Comparison of ENCODE assay signal across 22 cellular contexts in genomic region chr10:519055-519715, GRCh38.
"Had no signal": no experiment of that assay in that cellular context is flagged by ENCODE, and none has a peak within 500 bp of the region (broad histone marks: within the 10 kb centered on the region; RNA-seq: fewer than 3 reads in every experiment).

No MANE protein-coding gene starts in this region.

- H3K4me3 Mint-ChIP-seq: activated B cell treated with CpG ODN at 0.5 μM for 24 hours; activated CD4-positive, alpha-beta memory T cell treated with anti-CD3 and anti-CD28 coated beads, Interleukin-2, amount 10 ng/mL, durations not matched to agents 7 days and 5 days; activated CD8-positive, alpha-beta memory T cell treated with anti-CD3 and anti-CD28 coated beads, Interleukin-2, amount 10 ng/mL, durations not matched to agents 7 days and 5 days; activated naive CD4-positive, alpha-beta T cell treated with anti-CD3 and anti-CD28 coated beads for 36 hours; activated T-helper 17 cell treated with anti-CD3 and anti-CD28 coated beads, Interleukin-2, amount 50 U/mL, for 72 hours; central memory CD8-positive, alpha-beta T cell; nephron; stimulated activated naive B cell treated with anti-CD40 and anti-IgM and Interleukin-4, amounts not matched to agents 10 μg/mL and 1 μg/mL and 100 μg/mL, for 72 hours had no signal

- H3K4me1 Mint-ChIP-seq: activated B cell treated with CpG ODN at 0.5 μM for 24 hours; activated CD4-positive, alpha-beta memory T cell treated with anti-CD3 and anti-CD28 coated beads, Interleukin-2, amount 10 ng/mL, durations not matched to agents 7 days and 5 days; activated CD8-positive, alpha-beta memory T cell treated with anti-CD3 and anti-CD28 coated beads, Interleukin-2, amount 10 ng/mL, durations not matched to agents 7 days and 5 days; activated T-helper 17 cell treated with anti-CD3 and anti-CD28 coated beads, Interleukin-2, amount 50 U/mL, for 72 hours had no signal

- H3K36me3 Mint-ChIP-seq: activated CD8-positive, alpha-beta memory T cell treated with anti-CD3 and anti-CD28 coated beads, Interleukin-2, amount 10 ng/mL, durations not matched to agents 7 days and 5 days; stimulated activated naive B cell treated with anti-CD40 and anti-IgM and Interleukin-4, amounts not matched to agents 10 μg/mL and 1 μg/mL and 100 μg/mL, for 72 hours had no signal

- H3K4me3 ChIP-seq: coronary artery, lung, thoracic aorta had no signal

- H3K36me3 ChIP-seq: brain microvascular endothelial cell, thoracic aorta had no signal

- H3K9me3 Mint-ChIP-seq: activated B cell treated with CpG ODN at 0.5 μM for 24 hours; activated CD4-positive, alpha-beta memory T cell treated with anti-CD3 and anti-CD28 coated beads, Interleukin-2, amount 10 ng/mL, durations not matched to agents 7 days and 5 days; activated naive CD4-positive, alpha-beta T cell treated with anti-CD3 and anti-CD28 coated beads for 36 hours; activated T-helper 17 cell treated with anti-CD3 and anti-CD28 coated beads, Interleukin-2, amount 50 U/mL, for 72 hours; central memory CD8-positive, alpha-beta T cell; nephron; stimulated activated naive B cell treated with anti-CD40 and anti-IgM and Interleukin-4, amounts not matched to agents 10 μg/mL and 1 μg/mL and 100 μg/mL, for 72 hours had no signal

- H3K27me3 Mint-ChIP-seq: progenitor cell of endocrine pancreas had no signal

- H3K27me3 ChIP-seq: brain microvascular endothelial cell, foreskin keratinocyte had no signal

- H3K9me3 ChIP-seq: thoracic aorta had no signal

- H3K27ac ChIP-seq: brain microvascular endothelial cell, coronary artery, foreskin keratinocyte, thoracic aorta had no signal

- H3K27ac Mint-ChIP-seq: activated B cell treated with CpG ODN at 0.5 μM for 24 hours; activated CD4-positive, alpha-beta memory T cell treated with anti-CD3 and anti-CD28 coated beads, Interleukin-2, amount 10 ng/mL, durations not matched to agents 7 days and 5 days; activated CD8-positive, alpha-beta memory T cell treated with anti-CD3 and anti-CD28 coated beads, Interleukin-2, amount 10 ng/mL, durations not matched to agents 7 days and 5 days; activated naive CD4-positive, alpha-beta T cell treated with anti-CD3 and anti-CD28 coated beads for 36 hours; activated T-helper 17 cell treated with anti-CD3 and anti-CD28 coated beads, Interleukin-2, amount 50 U/mL, for 72 hours; nephron; stimulated activated naive B cell treated with anti-CD40 and anti-IgM and Interleukin-4, amounts not matched to agents 10 μg/mL and 1 μg/mL and 100 μg/mL, for 72 hours had no signal

- DNase-seq: activated B cell treated with CpG ODN at 0.5 μM for 24 hours; activated CD4-positive, alpha-beta memory T cell treated with anti-CD3 and anti-CD28 coated beads, Interleukin-2, amount 10 ng/mL, durations not matched to agents 7 days and 5 days; activated CD4-positive, alpha-beta T cell treated with anti-CD3 and anti-CD28 coated beads for 48 hours; activated CD8-positive, alpha-beta memory T cell treated with anti-CD3 and anti-CD28 coated beads, Interleukin-2, amount 10 ng/mL, durations not matched to agents 7 days and 5 days; activated naive CD4-positive, alpha-beta T cell treated with anti-CD3 and anti-CD28 coated beads for 36 hours; activated T-cell treated with anti-CD3 and anti-CD28 coated beads, Interleukin-2, amount 50 U/mL, for 1 hour; anterior cingulate cortex; brain microvascular endothelial cell; foreskin keratinocyte; hippocampal formation; midbrain; stimulated activated CD4-positive, alpha-beta T cell treated with anti-CD3 and anti-CD28 coated beads, Interleukin-4, amount 100 ng/mL, for 1 hour; stimulated activated naive B cell treated with anti-CD40 and anti-IgM and Interleukin-4, amounts not matched to agents 10 μg/mL and 1 μg/mL and 100 μg/mL, for 72 hours; T-helper 1 cell; T-helper 9 cell had no signal
